In genomic region chr11:117814204-117814765, GRCh38 we compare ENCODE assay signal across 13 cellular contexts. TPM values are rescaled to one million over a fixed set of nuclear protein-coding genes. Genes with fewer than 3 reads are reported as not detected.
DNase-seq lines count a peak whose midpoint lies in the region; ATAC-seq and TF ChIP-seq lines count a peak whose summit lies in the region.
"Had no signal": no experiment of that assay in that cellular context is flagged by ENCODE, and none has a peak within 500 bp of the region (broad histone marks: within the 10 kb centered on the region; RNA-seq: fewer than 3 reads in every experiment).

No MANE protein-coding gene starts in this region.

- TF ChIP-seq CTCF in DOHH2 (IDR thresholded peaks at IDR 0.05; ENCODE audit: low read depth, low read length, poor library complexity, severe bottlenecking) = no peak
- no peak for TF ChIP-seq CTCF in WTC11 (IDR thresholded peaks at IDR 0.05)

- peaks cover 5% of the 10 kb centered on the region; the same call in 1 of the 2 replicates for H3K27me3 Mint-ChIP-seq in WTC11 (ENCODE audit: low read depth)

- H3K79me2 ChIP-seq in DOHH2 (ENCODE audit: control insufficient read depth, low read length) = no peaks in the 10 kb centered on the region

- H3K9me3 ChIP-seq in DOHH2 (ENCODE audit: control insufficient read depth, insufficient read depth, low read length) (no peaks in the 10 kb centered on the region), mucosa of rectum (ENCODE audit: control insufficient read depth in 2 of 2, low read length in 2 of 2) (no peaks in the 10 kb centered on the region), HAP-1 (no peaks in the 10 kb centered on the region)

- H3F3A ChIP-seq in DOHH2 (ENCODE audit: control insufficient read depth, insufficient read depth) = no peaks in the 10 kb centered on the region

- H3K36me3 Mint-ChIP-seq in WTC11 = no peaks in the 10 kb centered on the region

- ATAC-seq in HG02623 (IDR thresholded peaks at IDR 0.05; ENCODE audit: unreplicated experiment) = peak; percentile 1
- no peak for ATAC-seq in WTC11

- no peak overlapping the region for H3K4me3 Mint-ChIP-seq in WTC11

- H3K36me3 ChIP-seq in DOHH2 (ENCODE audit: control insufficient read depth, low read length) (no peaks in the 10 kb centered on the region), mucosa of rectum (ENCODE audit: control insufficient read depth in 2 of 2, insufficient read depth in 2 of 2, low read length in 2 of 2) (no peaks in the 10 kb centered on the region), HAP-1 (replicated peaks) (no peaks in the 10 kb centered on the region)

- H3K27me3 ChIP-seq in DOHH2 (ENCODE audit: control insufficient read depth, low read length) = peaks cover 5% of the 10 kb centered on the region; the same call in 1 of the 2 replicates
- H3K27me3 ChIP-seq in mucosa of rectum (ENCODE audit: control insufficient read depth in 2 of 2, insufficient read depth in 2 of 2, low read length in 2 of 2) = no peaks in the 10 kb centered on the region
- no peaks in the 10 kb centered on the region for H3K27me3 ChIP-seq in HAP-1 (ENCODE audit: low read depth)

- in situ Hi-C loops in HAP-1 (cut with MboI; ENCODE audit: low sequenced_read_pairs) = no loop called here

- POLR2A ChIA-PET in WTC11 (lab: Charles Lee) = no interaction called here

- H3K4me1 ChIP-seq in DOHH2 (ENCODE audit: control insufficient read depth, low read length) (peaks cover 37% of the 10 kb centered on the region), mucosa of rectum (ENCODE audit: control insufficient read depth in 2 of 2, insufficient read depth in 2 of 2, low read length in 2 of 2) (peaks cover 37 to 39% of the 10 kb centered on the region in 2 donors), HAP-1 (peaks cover 44% of the 10 kb centered on the region)

- H4K20me1 ChIP-seq in DOHH2 (ENCODE audit: control insufficient read depth, insufficient read depth, low read depth, low read length) = no peaks in the 10 kb centered on the region

- DNase-seq in WTC11 (ENCODE audit: low spot score) (no peak), HAP-1 (ENCODE audit: low spot score in 2 of 2) (no peak), iPS-NIHi11 (ENCODE audit: low spot score) (no peak), dermis blood vessel endothelial cell (no peak)
- no peak for DNase-seq in NK-92 treated with Interleukin-12 subunit alpha and Interleukin-12 subunit beta, amount 100 ng/mL, for 24 hours (lab: John Stamatoyannopoulos, UW)
- DNase-seq: amniotic stem cell, foreskin fibroblast had no signal

- no peaks in the 10 kb centered on the region for H3K9me3 Mint-ChIP-seq in WTC11

- CTCF ChIA-PET in WTC11 (lab: Charles Lee) = interaction anchor here (0.7 to 13.0 kb wide), 4 partner anchors 132 to 388 kb away, joined by 3 to 336 read pairs (median 71); no protein-coding TSS in a partner anchor

- peak overlapping the region; percentile 47 to 60 for H3K9ac ChIP-seq in mucosa of rectum (ENCODE audit: low read depth in 1 of 2, low read length in 2 of 2)

- H3K4me2 ChIP-seq in DOHH2 (ENCODE audit: low read length) = peak overlapping the region; percentile 66

- H3K4me3 ChIP-seq in DOHH2 (ENCODE audit: low read length) (no peak overlapping the region), mucosa of rectum (ENCODE audit: low read length in 2 of 2) (peak overlapping the region in 1 of 2 donors; percentile 37), HAP-1 (no peak overlapping the region)

- peak overlapping the region; percentile 12; the same call in 1 of the 2 replicates for H3K27ac Mint-ChIP-seq in WTC11

- no peaks in the 10 kb centered on the region for H3K9me2 ChIP-seq in DOHH2 (replicated peaks; ENCODE audit: control insufficient read depth, low read length)

- H3K27ac ChIP-seq in DOHH2 (ENCODE audit: low read depth, low read length) (no peak overlapping the region), mucosa of rectum (ENCODE audit: low read depth in 2 of 2, low read length in 2 of 2) (peak overlapping the region; percentile 87 to 88)
- H3K27ac ChIP-seq: SK-N-MC had no signal

- H3K4me1 Mint-ChIP-seq in WTC11 = peaks cover 39% of the 10 kb centered on the region

TF ChIP-seq in WTC11, 78 proteins besides CTCF, POLR2A, EP300 and RAD21:
- TF ChIP-seq ZNF396 (CRISPR knock-in tag; IDR thresholded peaks at IDR 0.05; ENCODE audit: borderline replicate concordance) = no peak
TF ChIP-seq in WTC11: peak in this region for 0.

RNA-seq across cellular contexts. Expression of gene FXYD2, which starts 10.3 kb away (rescaled TPM):
- 1.4 to 2.1 TPM (median 1.6 TPM) in 3 replicates for total RNA-seq in WTC11 (2021)
- total RNA-seq in dermis blood vessel endothelial cell = 0.74 and 4.6 TPM in 2 replicates
- total RNA-seq: H4, osteocyte had no signal

RNA-seq across cellular contexts. Expression of gene DSCAML1, which starts 17.3 kb away (rescaled TPM):
- total RNA-seq in WTC11 (2021) = 0.25 to 0.90 TPM (median 0.82 TPM) in 3 replicates
- total RNA-seq in dermis blood vessel endothelial cell = under 0.01 TPM in 1 of 2 replicates, not detected in the other
- total RNA-seq: H4, osteocyte had no signal
